9 cellular contexts compared by ENCODE assay signal in the genomic region with DNA sequence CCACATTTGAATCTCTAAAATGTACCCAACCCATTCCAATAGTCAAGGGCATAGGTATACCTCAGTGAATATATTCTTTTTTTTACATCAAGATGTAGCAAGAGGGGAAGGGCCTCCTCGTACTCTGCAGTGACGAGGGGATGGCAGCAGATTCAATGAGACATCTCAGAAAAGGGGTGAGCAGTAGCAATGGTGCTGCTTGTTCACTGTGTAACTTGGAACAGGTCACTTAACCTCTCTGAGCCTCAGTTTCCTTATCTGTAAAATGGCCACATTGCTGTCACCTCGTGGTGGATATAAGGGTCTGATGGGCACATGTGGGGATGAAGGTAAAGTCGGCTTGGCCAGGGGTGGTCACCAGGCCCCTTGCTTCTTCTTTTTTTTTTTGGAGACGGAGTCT.
"Had no signal": no experiment of that assay in that cellular context is flagged by ENCODE, and none has a peak within 500 bp of the region (broad histone marks: within the 10 kb centered on the region; RNA-seq: fewer than 3 reads in every experiment).

No MANE protein-coding gene starts in this region.

- H3K9ac ChIP-seq: GM23248 had no signal

- H3K27ac ChIP-seq: GM23248, HL-60 had no signal

- DNase-seq: GM23248, GOT3, H7, HFFc6, IMR-90, KBM-7 had no signal

- H3K36me3 ChIP-seq: HAP-1 had no signal

- H3K4me3 ChIP-seq: GM23248, HAP-1 had no signal

- H2AFZ ChIP-seq: GM23248 had no signal

- H3K9me3 ChIP-seq: HAP-1 had no signal

- H3K4me1 ChIP-seq: HAP-1 had no signal

- ATAC-seq: HCT116 had no signal
